In the genomic region with DNA sequence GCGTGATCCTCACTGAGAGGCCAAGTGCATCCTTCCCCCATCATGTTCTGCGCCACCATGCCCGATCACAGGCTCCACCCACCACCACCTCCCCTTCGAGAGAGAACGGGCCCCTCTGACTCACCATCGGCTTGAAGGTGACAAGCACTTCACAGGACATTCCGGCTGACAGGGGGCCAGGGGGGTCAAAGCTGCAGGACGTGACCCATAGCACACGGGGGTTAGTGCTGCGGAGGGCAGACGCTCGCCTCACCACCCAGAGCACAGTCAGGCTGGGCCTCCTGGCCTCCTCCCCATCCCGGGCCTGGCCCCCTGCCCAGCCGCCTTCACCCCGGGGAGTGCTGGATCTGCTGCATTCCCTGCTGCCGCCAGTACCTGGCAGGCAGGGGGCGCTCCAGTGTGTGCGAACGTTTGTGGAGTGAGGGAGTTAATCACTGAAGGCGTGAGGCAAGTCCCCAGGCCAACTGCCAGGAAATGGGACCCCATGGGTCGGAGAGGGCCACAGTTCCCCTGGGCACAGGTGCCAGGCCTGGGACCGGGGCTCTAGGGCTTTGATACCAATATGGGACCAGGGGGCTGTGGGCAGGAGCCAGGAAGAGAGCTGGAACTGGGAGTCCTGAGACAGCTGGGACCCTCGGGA, we compare ENCODE assay signal across 1 cellular context.
TF ChIP-seq lines count a peak whose summit lies in the region.

No MANE protein-coding gene starts in this region.

TF ChIP-seq in endothelial cell of umbilical vein, 7 proteins besides CTCF, POLR2A, EP300 and RAD21 (continued from another document):
- TF ChIP-seq EZH2 (IDR thresholded peaks at IDR 0.05; ENCODE audit: borderline replicate concordance, low read depth, low read length, severe bottlenecking), result no peak
- TF ChIP-seq JUN (IDR thresholded peaks at IDR 0.05; ENCODE audit: borderline replicate concordance, insufficient read depth, insufficient read length, low read depth), result no peak
- TF ChIP-seq GATA2 (IDR thresholded peaks at IDR 0.05; ENCODE audit: insufficient read depth, insufficient read length, low read depth, low read length), result no peak
